1 cellular context compared by ENCODE assay signal in the genomic region with DNA sequence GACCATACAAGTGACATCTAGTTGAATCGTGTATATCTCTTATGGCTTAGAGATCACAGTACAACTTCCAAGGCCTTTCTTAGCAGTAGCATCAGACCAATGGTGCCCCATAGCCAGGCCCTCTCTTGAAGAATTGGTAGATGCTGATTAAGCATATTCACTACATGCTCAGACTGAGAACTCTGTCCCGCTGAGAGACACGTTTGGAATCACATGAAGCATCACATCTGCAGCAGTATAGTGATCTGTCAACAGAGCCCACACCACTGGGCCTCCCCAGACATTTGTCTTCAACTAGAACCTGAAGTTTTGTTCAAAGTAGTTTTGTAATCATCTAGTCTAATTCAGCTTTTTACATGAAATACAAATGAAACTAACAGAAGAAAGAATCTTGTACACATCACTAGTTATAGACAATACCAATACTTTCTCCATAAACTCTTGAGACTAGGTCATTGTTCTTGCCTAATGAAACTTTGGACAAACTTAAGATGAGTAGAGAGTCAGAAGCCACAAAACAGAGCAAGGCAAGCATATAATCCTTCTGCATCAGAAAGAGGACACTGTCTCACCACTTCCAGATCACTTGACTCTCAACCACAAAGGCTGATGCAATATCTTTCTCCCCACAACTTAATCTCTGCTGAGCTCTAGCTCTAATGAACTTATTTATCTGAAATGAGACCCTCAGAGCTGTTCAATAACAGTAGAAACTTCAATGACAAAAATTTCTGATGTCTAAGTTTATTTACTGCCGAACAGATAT.
TF ChIP-seq lines count a peak whose summit lies in the region.

No MANE protein-coding gene starts in this region.

TF ChIP-seq in K562, 482 proteins besides CTCF, POLR2A, EP300 and RAD21 (continued from another document and continues in another):
- TF ChIP-seq HMGN3 (IDR thresholded peaks at IDR 0.05; ENCODE audit: borderline replicate concordance, extremely low read depth, insufficient read length, low read depth, low read length), result no peak
- TF ChIP-seq C11orf30 (IDR thresholded peaks at IDR 0.05; ENCODE audit: low read depth), result peak; percentile 82
- TF ChIP-seq TARDBP (IDR thresholded peaks at IDR 0.05), result no peak
- TF ChIP-seq ESRRA (IDR thresholded peaks at IDR 0.05; ENCODE audit: borderline replicate concordance, low read depth), result peak; percentile 61; the same call in 1 of the 2 replicates
- TF ChIP-seq TAF1 (IDR thresholded peaks at IDR 0.05; ENCODE audit: control insufficient read depth, extremely low read depth, insufficient read depth, low read length, severe bottlenecking), result no peak
- TF ChIP-seq, protein P1, sequence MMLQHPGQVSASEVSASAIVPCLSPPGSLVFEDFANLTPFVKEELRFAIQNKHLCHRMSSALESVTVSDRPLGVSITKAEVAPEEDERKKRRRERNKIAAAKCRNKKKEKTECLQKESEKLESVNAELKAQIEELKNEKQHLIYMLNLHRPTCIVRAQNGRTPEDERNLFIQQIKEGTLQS (IDR thresholded peaks at IDR 0.05), result peak; percentile 85
- TF ChIP-seq, protein P1 (CRISPR knock-in tag; conservative IDR thresholded peaks at IDR 0.05), result no peak
- TF ChIP-seq CBFB (CRISPR knock-in tag; IDR thresholded peaks at IDR 0.05), result no peak
- TF ChIP-seq SRSF1 (IDR thresholded peaks at IDR 0.05; ENCODE audit: low read depth, low read length), result no peak
- no peak for TF ChIP-seq ZNF717 (CRISPR knock-in tag; IDR thresholded peaks at IDR 0.05)
- TF ChIP-seq MAFK (IDR thresholded peaks at IDR 0.05; ENCODE audit: low read length), result peak; percentile 72
- TF ChIP-seq, protein P2, sequence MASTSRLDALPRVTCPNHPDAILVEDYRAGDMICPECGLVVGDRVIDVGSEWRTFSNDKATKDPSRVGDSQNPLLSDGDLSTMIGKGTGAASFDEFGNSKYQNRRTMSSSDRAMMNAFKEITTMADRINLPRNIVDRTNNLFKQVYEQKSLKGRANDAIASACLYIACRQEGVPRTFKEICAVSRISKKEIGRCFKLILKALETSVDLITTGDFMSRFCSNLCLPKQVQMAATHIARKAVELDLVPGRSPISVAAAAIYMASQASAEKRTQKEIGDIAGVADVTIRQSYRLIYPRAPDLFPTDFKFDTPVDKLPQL (IDR thresholded peaks at IDR 0.05; ENCODE audit: extremely low read depth, insufficient read length), result no peak
- TF ChIP-seq MAFG (tag; conservative IDR thresholded peaks at IDR 0.05), result peak; percentile 65; the same call in 1 of the 2 replicates
- TF ChIP-seq, protein P3, sequence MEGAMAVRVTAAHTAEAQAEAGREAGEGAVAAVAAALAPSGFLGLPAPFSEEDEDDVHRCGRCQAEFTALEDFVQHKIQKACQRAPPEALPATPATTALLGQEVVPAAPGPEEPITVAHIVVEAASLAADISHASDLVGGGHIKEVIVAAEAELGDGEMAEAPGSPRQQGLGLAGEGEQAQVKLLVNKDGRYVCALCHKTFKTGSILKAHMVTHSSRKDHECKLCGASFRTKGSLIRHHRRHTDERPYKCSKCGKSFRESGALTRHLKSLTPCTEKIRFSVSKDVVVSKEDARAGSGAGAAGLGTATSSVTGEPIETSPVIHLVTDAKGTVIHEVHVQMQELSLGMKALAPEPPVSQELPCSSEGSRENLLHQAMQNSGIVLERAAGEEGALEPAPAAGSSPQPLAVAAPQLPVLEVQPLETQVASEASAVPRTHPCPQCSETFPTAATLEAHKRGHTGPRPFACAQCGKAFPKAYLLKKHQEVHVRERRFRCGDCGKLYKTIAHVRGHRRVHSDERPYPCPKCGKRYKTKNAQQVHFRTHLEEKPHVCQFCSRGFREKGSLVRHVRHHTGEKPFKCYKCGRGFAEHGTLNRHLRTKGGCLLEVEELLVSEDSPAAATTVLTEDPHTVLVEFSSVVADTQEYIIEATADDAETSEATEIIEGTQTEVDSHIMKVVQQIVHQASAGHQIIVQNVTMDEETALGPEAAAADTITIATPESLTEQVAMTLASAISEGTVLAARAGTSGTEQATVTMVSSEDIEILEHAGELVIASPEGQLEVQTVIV (CRISPR knock-in tag; IDR thresholded peaks at IDR 0.05; ENCODE audit: borderline replicate concordance), result no peak
- TF ChIP-seq CTBP1 (IDR thresholded peaks at IDR 0.05; ENCODE audit: borderline replicate concordance), result no peak
- no peak for TF ChIP-seq MED1 (CRISPR knock-in tag; IDR thresholded peaks at IDR 0.05; ENCODE audit: borderline replicate concordance)
- TF ChIP-seq, protein P4, sequence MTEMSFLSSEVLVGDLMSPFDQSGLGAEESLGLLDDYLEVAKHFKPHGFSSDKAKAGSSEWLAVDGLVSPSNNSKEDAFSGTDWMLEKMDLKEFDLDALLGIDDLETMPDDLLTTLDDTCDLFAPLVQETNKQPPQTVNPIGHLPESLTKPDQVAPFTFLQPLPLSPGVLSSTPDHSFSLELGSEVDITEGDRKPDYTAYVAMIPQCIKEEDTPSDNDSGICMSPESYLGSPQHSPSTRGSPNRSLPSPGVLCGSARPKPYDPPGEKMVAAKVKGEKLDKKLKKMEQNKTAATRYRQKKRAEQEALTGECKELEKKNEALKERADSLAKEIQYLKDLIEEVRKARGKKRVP (CRISPR knock-in tag; IDR thresholded peaks at IDR 0.05), result peak; percentile 99
- TF ChIP-seq CBX5 (IDR thresholded peaks at IDR 0.05; ENCODE audit: borderline replicate concordance, low read depth), result no peak
- no peak for TF ChIP-seq ZNF507 (tag; conservative IDR thresholded peaks at IDR 0.05)
- TF ChIP-seq, protein P5, sequence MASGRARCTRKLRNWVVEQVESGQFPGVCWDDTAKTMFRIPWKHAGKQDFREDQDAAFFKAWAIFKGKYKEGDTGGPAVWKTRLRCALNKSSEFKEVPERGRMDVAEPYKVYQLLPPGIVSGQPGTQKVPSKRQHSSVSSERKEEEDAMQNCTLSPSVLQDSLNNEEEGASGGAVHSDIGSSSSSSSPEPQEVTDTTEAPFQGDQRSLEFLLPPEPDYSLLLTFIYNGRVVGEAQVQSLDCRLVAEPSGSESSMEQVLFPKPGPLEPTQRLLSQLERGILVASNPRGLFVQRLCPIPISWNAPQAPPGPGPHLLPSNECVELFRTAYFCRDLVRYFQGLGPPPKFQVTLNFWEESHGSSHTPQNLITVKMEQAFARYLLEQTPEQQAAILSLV (tag; IDR thresholded peaks at IDR 0.05), result no peak
- peak; percentile 30; the same call in 1 of the 2 replicates for TF ChIP-seq FOSL1 (tag; conservative IDR thresholded peaks at IDR 0.05)
- TF ChIP-seq U2AF2 (optimal IDR thresholded peaks at IDR 0.05; ENCODE audit: low read depth, low read length), result no peak
- TF ChIP-seq SP2 (IDR thresholded peaks at IDR 0.05; ENCODE audit: extremely low read depth, low read depth, low read length, poor library complexity, severe bottlenecking), result no peak
- no peak for TF ChIP-seq XRCC3 (IDR thresholded peaks at IDR 0.05)
- TF ChIP-seq, protein P6, sequence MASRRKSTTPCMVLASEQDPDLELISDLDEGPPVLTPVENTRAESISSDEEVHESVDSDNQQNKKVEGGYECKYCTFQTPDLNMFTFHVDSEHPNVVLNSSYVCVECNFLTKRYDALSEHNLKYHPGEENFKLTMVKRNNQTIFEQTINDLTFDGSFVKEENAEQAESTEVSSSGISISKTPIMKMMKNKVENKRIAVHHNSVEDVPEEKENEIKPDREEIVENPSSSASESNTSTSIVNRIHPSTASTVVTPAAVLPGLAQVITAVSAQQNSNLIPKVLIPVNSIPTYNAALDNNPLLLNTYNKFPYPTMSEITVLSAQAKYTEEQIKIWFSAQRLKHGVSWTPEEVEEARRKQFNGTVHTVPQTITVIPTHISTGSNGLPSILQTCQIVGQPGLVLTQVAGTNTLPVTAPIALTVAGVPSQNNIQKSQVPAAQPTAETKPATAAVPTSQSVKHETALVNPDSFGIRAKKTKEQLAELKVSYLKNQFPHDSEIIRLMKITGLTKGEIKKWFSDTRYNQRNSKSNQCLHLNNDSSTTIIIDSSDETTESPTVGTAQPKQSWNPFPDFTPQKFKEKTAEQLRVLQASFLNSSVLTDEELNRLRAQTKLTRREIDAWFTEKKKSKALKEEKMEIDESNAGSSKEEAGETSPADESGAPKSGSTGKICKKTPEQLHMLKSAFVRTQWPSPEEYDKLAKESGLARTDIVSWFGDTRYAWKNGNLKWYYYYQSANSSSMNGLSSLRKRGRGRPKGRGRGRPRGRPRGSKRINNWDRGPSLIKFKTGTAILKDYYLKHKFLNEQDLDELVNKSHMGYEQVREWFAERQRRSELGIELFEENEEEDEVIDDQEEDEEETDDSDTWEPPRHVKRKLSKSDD (conservative IDR thresholded peaks at IDR 0.05; ENCODE audit: low read length), result no peak
- TF ChIP-seq CEBPB (tag; IDR thresholded peaks at IDR 0.05), result peak; percentile 40; the same call in 1 of the 2 replicates
- no peak for TF ChIP-seq RBM25 (IDR thresholded peaks at IDR 0.05; ENCODE audit: low read depth, low read length, severe bottlenecking)
- TF ChIP-seq CCAR2 (IDR thresholded peaks at IDR 0.05; ENCODE audit: low read depth, low read length), result no peak
- TF ChIP-seq, protein P7, sequence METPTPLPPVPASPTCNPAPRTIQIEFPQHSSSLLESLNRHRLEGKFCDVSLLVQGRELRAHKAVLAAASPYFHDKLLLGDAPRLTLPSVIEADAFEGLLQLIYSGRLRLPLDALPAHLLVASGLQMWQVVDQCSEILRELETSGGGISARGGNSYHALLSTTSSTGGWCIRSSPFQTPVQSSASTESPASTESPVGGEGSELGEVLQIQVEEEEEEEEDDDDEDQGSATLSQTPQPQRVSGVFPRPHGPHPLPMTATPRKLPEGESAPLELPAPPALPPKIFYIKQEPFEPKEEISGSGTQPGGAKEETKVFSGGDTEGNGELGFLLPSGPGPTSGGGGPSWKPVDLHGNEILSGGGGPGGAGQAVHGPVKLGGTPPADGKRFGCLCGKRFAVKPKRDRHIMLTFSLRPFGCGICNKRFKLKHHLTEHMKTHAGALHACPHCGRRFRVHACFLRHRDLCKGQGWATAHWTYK (CRISPR knock-in tag; IDR thresholded peaks at IDR 0.05), result no peak
- peak in 1 of 2 experiments; percentile 41; a peak in 1 of 4 replicates for TF ChIP-seq RCOR1 (IDR thresholded peaks at IDR 0.05; ENCODE audit: borderline replicate concordance in 1 of 2, low read depth in 2 of 2, low read length in 2 of 2)
- TF ChIP-seq RBFOX2 (IDR thresholded peaks at IDR 0.05; ENCODE audit: low read depth, low read length), result no peak
- TF ChIP-seq NFATC3 (IDR thresholded peaks at IDR 0.05), result no peak
- TF ChIP-seq BMI1 (IDR thresholded peaks at IDR 0.05; ENCODE audit: low read length), result no peak
- TF ChIP-seq, protein P8, sequence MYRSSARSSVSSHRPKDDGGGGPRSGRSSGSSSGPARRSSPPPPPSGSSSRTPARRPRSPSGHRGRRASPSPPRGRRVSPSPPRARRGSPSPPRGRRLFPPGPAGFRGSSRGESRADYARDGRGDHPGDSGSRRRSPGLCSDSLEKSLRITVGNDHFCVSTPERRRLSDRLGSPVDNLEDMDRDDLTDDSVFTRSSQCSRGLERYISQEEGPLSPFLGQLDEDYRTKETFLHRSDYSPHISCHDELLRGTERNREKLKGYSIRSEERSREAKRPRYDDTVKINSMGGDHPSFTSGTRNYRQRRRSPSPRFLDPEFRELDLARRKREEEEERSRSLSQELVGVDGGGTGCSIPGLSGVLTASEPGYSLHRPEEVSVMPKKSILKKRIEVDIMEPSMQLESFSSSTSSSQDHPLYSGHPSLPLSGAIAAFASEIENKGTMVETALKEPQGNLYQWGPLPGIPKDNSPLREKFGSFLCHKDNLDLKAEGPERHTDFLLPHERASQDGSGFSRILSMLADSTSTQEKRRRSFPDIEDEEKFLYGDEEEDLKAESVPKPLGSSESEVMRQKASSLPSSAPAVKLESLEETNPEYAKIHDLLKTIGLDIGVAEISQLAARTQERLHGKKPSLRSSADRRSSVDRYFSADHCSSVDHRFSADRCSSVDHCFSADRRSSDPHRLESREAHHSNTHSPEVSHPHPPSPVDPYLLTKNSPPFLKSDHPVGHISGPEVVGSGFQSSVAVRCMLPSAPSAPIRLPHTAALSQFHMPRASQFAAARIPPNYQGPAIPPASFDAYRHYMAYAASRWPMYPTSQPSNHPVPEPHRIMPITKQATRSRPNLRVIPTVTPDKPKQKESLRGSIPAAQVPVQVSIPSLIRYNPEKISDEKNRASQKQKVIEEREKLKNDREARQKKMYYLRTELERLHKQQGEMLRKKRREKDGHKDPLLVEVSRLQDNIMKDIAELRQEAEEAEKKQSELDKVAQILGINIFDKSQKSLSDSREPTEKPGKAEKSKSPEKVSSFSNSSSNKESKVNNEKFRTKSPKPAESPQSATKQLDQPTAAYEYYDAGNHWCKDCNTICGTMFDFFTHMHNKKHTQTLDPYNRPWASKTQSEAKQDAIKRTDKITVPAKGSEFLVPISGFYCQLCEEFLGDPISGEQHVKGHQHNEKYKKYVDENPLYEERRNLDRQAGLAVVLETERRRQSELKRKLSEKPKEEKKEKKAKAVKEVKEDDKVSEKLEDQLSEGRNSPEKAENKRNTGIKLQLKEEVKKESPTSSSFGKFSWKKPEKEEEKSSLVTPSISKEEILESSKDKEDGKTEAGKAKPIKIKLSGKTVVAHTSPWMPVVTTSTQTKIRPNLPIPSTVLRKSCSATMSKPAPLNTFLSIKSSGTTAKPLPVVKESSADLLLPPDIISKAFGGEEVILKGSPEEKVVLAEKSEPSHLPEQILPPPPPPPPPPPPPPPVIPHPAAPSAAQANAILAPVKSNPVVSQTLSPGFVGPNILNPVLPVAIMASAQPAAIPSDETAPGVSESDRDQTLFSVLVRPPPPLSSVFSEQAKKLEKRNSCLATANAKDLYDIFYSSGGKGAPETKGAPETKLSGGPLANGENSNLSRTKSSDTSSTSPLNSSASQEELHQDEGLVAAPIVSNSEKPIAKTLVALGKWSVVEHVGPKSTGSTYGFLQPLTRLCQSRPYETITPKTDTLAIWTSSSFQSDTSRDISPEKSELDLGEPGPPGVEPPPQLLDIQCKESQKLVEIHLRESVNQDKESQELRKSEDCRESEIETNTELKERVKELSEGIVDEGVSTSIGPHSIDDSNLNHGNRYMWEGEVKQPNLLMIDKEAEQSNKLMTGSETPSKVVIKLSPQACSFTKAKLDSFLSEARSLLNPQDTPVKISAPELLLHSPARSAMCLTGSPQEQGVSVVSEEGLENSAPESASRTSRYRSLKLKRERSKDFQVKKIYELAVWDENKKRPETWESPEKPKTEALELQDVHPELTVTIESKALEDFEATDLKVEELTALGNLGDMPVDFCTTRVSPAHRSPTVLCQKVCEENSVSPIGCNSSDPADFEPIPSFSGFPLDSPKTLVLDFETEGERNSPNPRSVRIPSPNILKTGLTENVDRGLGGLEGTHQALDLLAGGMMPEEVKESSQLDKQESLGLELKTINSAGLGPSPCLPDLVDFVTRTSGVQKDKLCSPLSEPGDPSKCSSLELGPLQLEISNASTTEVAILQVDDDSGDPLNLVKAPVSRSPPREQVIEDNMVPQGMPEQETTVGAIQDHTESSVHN (IDR thresholded peaks at IDR 0.05; ENCODE audit: borderline replicate concordance in 1 of 2, low read depth in 1 of 2), result 0 out of 4 replicates have a peak, but pooled peaks of 1 of the 2 experiments have one; percentile 46
- no peak for TF ChIP-seq RBM39 (optimal IDR thresholded peaks at IDR 0.05; ENCODE audit: low read depth, low read length)
- TF ChIP-seq ATF7 (IDR thresholded peaks at IDR 0.05), result peak; percentile 45; the same call in 1 of the 2 replicates
- no peak for TF ChIP-seq ZBTB1 (CRISPR knock-in tag; IDR thresholded peaks at IDR 0.05; ENCODE audit: borderline replicate concordance, low read depth)
- TF ChIP-seq JUND (IDR thresholded peaks at IDR 0.05; ENCODE audit: borderline replicate concordance, low read depth, low read length), result peak; percentile 34; the same call in 1 of the 2 replicates
- no peak; the same call in 2 of the 3 replicates for TF ChIP-seq JUND (tag; IDR thresholded peaks at IDR 0.05; ENCODE audit: borderline replicate concordance, low read depth, low read length)
- no peak for TF ChIP-seq SRSF9 (IDR thresholded peaks at IDR 0.05; ENCODE audit: borderline replicate concordance, low read depth, low read length)
- TF ChIP-seq POLR3A (IDR thresholded peaks at IDR 0.05; ENCODE audit: borderline replicate concordance, extremely low read depth, insufficient read depth, insufficient read length), result no peak
